ENCODE assay signal across 17 cellular contexts in genomic region chrX:17247144-17247543, GRCh38.
"Had no signal": no experiment of that assay in that cellular context is flagged by ENCODE, and none has a peak within 500 bp of the region (broad histone marks: within the 10 kb centered on the region; RNA-seq: fewer than 3 reads in every experiment).

No MANE protein-coding gene starts in this region.

- H3K36me3 Mint-ChIP-seq: activated CD4-positive, alpha-beta memory T cell treated with anti-CD3 and anti-CD28 coated beads for 36 hours; activated naive CD8-positive, alpha-beta T cell treated with anti-CD3 and anti-CD28 coated beads for 36 hours; natural killer cell had no signal

- H3K4me3 Mint-ChIP-seq: activated CD4-positive, alpha-beta memory T cell treated with anti-CD3 and anti-CD28 coated beads for 36 hours; activated naive CD8-positive, alpha-beta T cell treated with anti-CD3 and anti-CD28 coated beads for 36 hours; natural killer cell had no signal

- H3K4me1 ChIP-seq: breast epithelium, heart right ventricle, right atrium auricular region, thyroid gland had no signal

- H3K9me3 Mint-ChIP-seq: activated CD4-positive, alpha-beta memory T cell treated with anti-CD3 and anti-CD28 coated beads for 36 hours; activated naive CD8-positive, alpha-beta T cell treated with anti-CD3 and anti-CD28 coated beads for 36 hours; natural killer cell had no signal

- H3K4me1 Mint-ChIP-seq: activated naive CD8-positive, alpha-beta T cell treated with anti-CD3 and anti-CD28 coated beads for 36 hours; natural killer cell had no signal

- H3K27me3 ChIP-seq: right atrium auricular region, thyroid gland had no signal

- H3K27ac ChIP-seq: breast epithelium, heart right ventricle, right atrium auricular region, thyroid gland had no signal

- H3K27me3 Mint-ChIP-seq: activated CD4-positive, alpha-beta memory T cell treated with anti-CD3 and anti-CD28 coated beads for 36 hours; activated naive CD8-positive, alpha-beta T cell treated with anti-CD3 and anti-CD28 coated beads for 36 hours had no signal

- H3K4me3 ChIP-seq: breast epithelium, heart right ventricle, mucosa of descending colon, right atrium auricular region, smooth muscle cell, thyroid gland had no signal

- H3K9me3 ChIP-seq: breast epithelium, heart right ventricle, mucosa of descending colon, right atrium auricular region, thyroid gland had no signal

- H3K4me2 ChIP-seq: smooth muscle cell had no signal

- DNase-seq: activated CD4-positive, alpha-beta memory T cell treated with anti-CD3 and anti-CD28 coated beads for 36 hours; activated CD4-positive, alpha-beta T cell treated with anti-CD3 and anti-CD28 coated beads for 1 hour; activated gamma-delta T cell treated with Interleukin-2 at 50 U/mL for 16 hours; activated naive CD8-positive, alpha-beta T cell treated with anti-CD3 and anti-CD28 coated beads for 36 hours; activated T-cell treated with anti-CD3 and anti-CD28 coated beads, Interleukin-2, amount 50 U/mL, for 48 hours; anterior cingulate cortex; heart right ventricle; islet precursor cell; mammary epithelial cell; mucosa of descending colon; natural killer cell; thyroid gland had no signal

- FAIRE-seq: frontal cortex, urothelium cell line had no signal

- H3K27ac Mint-ChIP-seq: activated CD4-positive, alpha-beta memory T cell treated with anti-CD3 and anti-CD28 coated beads for 36 hours; activated naive CD8-positive, alpha-beta T cell treated with anti-CD3 and anti-CD28 coated beads for 36 hours; natural killer cell had no signal

- H3K36me3 ChIP-seq: breast epithelium, heart right ventricle, right atrium auricular region, thyroid gland had no signal
